In the genomic region with DNA sequence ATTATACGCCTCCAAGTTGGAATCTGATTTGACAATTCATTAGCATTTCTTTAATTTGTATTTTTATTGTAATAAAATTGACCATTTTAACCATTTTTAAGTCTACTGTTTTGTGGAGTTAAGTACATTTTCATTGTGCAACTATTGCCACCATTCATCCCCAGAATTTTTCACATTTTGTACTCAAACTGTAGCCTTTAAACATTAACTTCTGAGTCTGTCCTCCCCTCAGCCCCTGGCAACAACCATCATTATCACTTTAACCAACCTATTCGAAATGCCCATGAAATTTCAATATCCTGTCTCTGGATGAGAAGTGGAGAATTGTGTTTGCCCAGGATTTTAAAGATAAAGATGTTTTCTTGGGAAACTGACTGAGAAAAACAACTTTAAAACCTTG, we compare ENCODE assay signal across 25 cellular contexts. TPM values are rescaled to one million over a fixed set of nuclear protein-coding genes. Genes with fewer than 3 reads are reported as not detected.
DNase-seq lines count a peak whose midpoint lies in the region; ATAC-seq, FAIRE-seq and TF ChIP-seq lines count a peak whose summit lies in the region.
"Had no signal": no experiment of that assay in that cellular context is flagged by ENCODE, and none has a peak within 500 bp of the region (broad histone marks: within the 10 kb centered on the region; RNA-seq: fewer than 3 reads in every experiment).

No MANE protein-coding gene starts in this region.

- no peaks in the 10 kb centered on the region for H3K9me3 Mint-ChIP-seq in chondrocyte (ENCODE audit: low read depth)
- H3K9me3 Mint-ChIP-seq in stimulated activated effector memory CD8-positive, alpha-beta T cell treated with anti-CD3 and anti-CD28 coated beads, Interleukin-12 subunit alpha, Interleukin-12 subunit beta, amount 100 ng/mL, for 72 hours = no peaks in the 10 kb centered on the region
- H3K9me3 Mint-ChIP-seq: CD8-positive, alpha-beta memory T cell had no signal

- H3K36me3 ChIP-seq in A673 (ENCODE audit: insufficient read depth, low read length, poor library complexity, severe bottlenecking) (peaks cover 6% of the 10 kb centered on the region), HepG2 (replicated peaks in 1 of 2; ENCODE audit: control insufficient read depth in 1 of 2, insufficient read depth in 2 of 2, low read length in 2 of 2) (no peaks in the 10 kb centered on the region; a peak in 1 of 5 replicates), testis (ENCODE audit: low read depth, missing control alignments) (no peaks in the 10 kb centered on the region)

- H3K4me1 Mint-ChIP-seq in chondrocyte (ENCODE audit: low read depth) = peaks cover 39% of the 10 kb centered on the region
- peaks cover 14% of the 10 kb centered on the region for H3K4me1 Mint-ChIP-seq in stimulated activated effector memory CD8-positive, alpha-beta T cell treated with anti-CD3 and anti-CD28 coated beads, Interleukin-12 subunit alpha, Interleukin-12 subunit beta, amount 100 ng/mL, for 72 hours

- peaks cover 4% of the 10 kb centered on the region for H3K36me3 Mint-ChIP-seq in chondrocyte (ENCODE audit: low read depth)
- H3K36me3 Mint-ChIP-seq in stimulated activated effector memory CD8-positive, alpha-beta T cell treated with anti-CD3 and anti-CD28 coated beads, Interleukin-12 subunit alpha, Interleukin-12 subunit beta, amount 100 ng/mL, for 72 hours = peaks cover 9% of the 10 kb centered on the region

- H3K27ac ChIP-seq in A673 (ENCODE audit: low read depth, low read length, poor library complexity, severe bottlenecking) (peak overlapping the region; percentile 66), HepG2 (ENCODE audit: extremely low read length, insufficient read depth, low read length) (no peak overlapping the region), testis (no peak overlapping the region)
- H3K27ac ChIP-seq: 22Rv1; BLaER1 treated with 17β-estradiol and CSF1 and Interleukin-3, amounts not matched to agents 10 nM and 100 nM; GM23248 had no signal

- H3K9me3 ChIP-seq in A673 (ENCODE audit: low read depth, low read length, poor library complexity, severe bottlenecking) = no peaks in the 10 kb centered on the region
- no peaks in the 10 kb centered on the region for H3K9me3 ChIP-seq in HepG2 (ENCODE audit: low read length)
- H3K9me3 ChIP-seq in testis = no peaks in the 10 kb centered on the region
- H3K9me3 ChIP-seq: A549; BLaER1 treated with 17β-estradiol and CSF1 and Interleukin-3, amounts not matched to agents 10 nM and 100 nM had no signal

- in situ Hi-C loops in HepG2 (cut with HindIII; ENCODE audit: extremely low pct_ligation_motif_present, low pct_unique_long_range_greater_than_20kb) = no loop called here

- no peak overlapping the region for H2AFZ ChIP-seq in HepG2 (ENCODE audit: low read length)
- H2AFZ ChIP-seq: GM23248 had no signal

- H3K4me2 ChIP-seq in HepG2 (ENCODE audit: low read depth, low read length) = no peak overlapping the region
- H3K4me2 ChIP-seq: BLaER1 treated with 17β-estradiol and CSF1 and Interleukin-3, amounts not matched to agents 10 nM and 100 nM had no signal

- H4K20me1 ChIP-seq in HepG2 (ENCODE audit: insufficient read depth, low read length) = no peaks in the 10 kb centered on the region

- H3K27ac Mint-ChIP-seq in chondrocyte (ENCODE audit: unreplicated experiment) = peak overlapping the region; percentile 17
- peak overlapping the region; percentile 54 for H3K27ac Mint-ChIP-seq in stimulated activated effector memory CD8-positive, alpha-beta T cell treated with anti-CD3 and anti-CD28 coated beads, Interleukin-12 subunit alpha, Interleukin-12 subunit beta, amount 100 ng/mL, for 72 hours
- H3K27ac Mint-ChIP-seq: B cell; CD8-positive, alpha-beta memory T cell; IgD-negative memory B cell had no signal

- CTCF ChIA-PET in A673 (lab: Charles Lee) (no interaction called here), HepG2 (lab: Yijun Ruan, JAX; ENCODE audit: low intra/inter-chr PET ratio, low total read pairs) (no interaction called here)

- H3K4me1 ChIP-seq in A673 (ENCODE audit: insufficient read depth, low read length, poor library complexity, severe bottlenecking) (peaks cover 99% of the 10 kb centered on the region), HepG2 (ENCODE audit: insufficient read depth, low read length) (peaks cover 78% of the 10 kb centered on the region), testis (no peaks in the 10 kb centered on the region)

- TF ChIP-seq CTCF in A673 (conservative IDR thresholded peaks at IDR 0.05; ENCODE audit: low read depth, low read length) (no peak), chondrocyte (IDR thresholded peaks at IDR 0.05) (no peak), HepG2 (CRISPR knock-in tag; IDR thresholded peaks at IDR 0.05) (no peak), testis (IDR thresholded peaks at IDR 0.05) (no peak)

- FAIRE-seq in HepG2 (lab: Jason Lieb, UNC) = no peak
- FAIRE-seq: A549, GM12891, GM19239, HTR-8/SVneo had no signal

- ATAC-seq in HepG2 (no peak), HG02678 (IDR thresholded peaks at IDR 0.05; ENCODE audit: unreplicated experiment) (no peak)
- no peak for ATAC-seq in stimulated activated effector memory CD8-positive, alpha-beta T cell treated with anti-CD3 and anti-CD28 coated beads, Interleukin-12 subunit alpha, Interleukin-12 subunit beta, amount 100 ng/mL, for 72 hours
- ATAC-seq: A549 had no signal

- TF ChIP-seq POLR2A in HepG2 (IDR thresholded peaks at IDR 0.05; ENCODE audit: insufficient read depth in 1 of 2, low read depth in 2 of 2, low read length in 2 of 2) = no peak
- TF ChIP-seq POLR2A in testis (IDR thresholded peaks at IDR 0.05) = no peak

- WGBS in HepG2 (ENCODE audit: low lambda C conversion rate) = 86% methylated on average over 2 of the region's 2 CpGs
- 81 to 82% methylated on average over 2 of the region's 2 CpGs for WGBS in testis, 2 donors

- POLR2A ChIA-PET in A673 (lab: Charles Lee; ENCODE audit: low non-redundant PET) (no interaction called here), HepG2 (lab: Yijun Ruan, JAX) (no interaction called here)

- H3K27me3 Mint-ChIP-seq in chondrocyte (ENCODE audit: low read depth) = no peaks in the 10 kb centered on the region
- H3K27me3 Mint-ChIP-seq: B cell; CD8-positive, alpha-beta memory T cell; IgD-negative memory B cell had no signal

- no TSS peak for BruUV-seq in A673 (replicated peaks; lab: Mats Ljungman, UMichigan)
- no TSS peak for BruUV-seq in HepG2 (replicated peaks; lab: Mats Ljungman, UMichigan)

- TF ChIP-seq RAD21 in HepG2 (CRISPR knock-in tag; IDR thresholded peaks at IDR 0.05) = no peak

- no peak overlapping the region for H3K4me3 Mint-ChIP-seq in chondrocyte (ENCODE audit: unreplicated experiment)
- no peak overlapping the region for H3K4me3 Mint-ChIP-seq in stimulated activated effector memory CD8-positive, alpha-beta T cell treated with anti-CD3 and anti-CD28 coated beads, Interleukin-12 subunit alpha, Interleukin-12 subunit beta, amount 100 ng/mL, for 72 hours
- H3K4me3 Mint-ChIP-seq: B cell; CD8-positive, alpha-beta memory T cell; IgD-negative memory B cell had no signal

- no peak overlapping the region for H3K4me3 ChIP-seq in A673 (ENCODE audit: low read depth, low read length, poor library complexity, severe bottlenecking)
- H3K4me3 ChIP-seq in HepG2 (replicated peaks in 1 of 3; ENCODE audit: insufficient read depth in 1 of 3, low read depth in 2 of 3, low read length in 3 of 3) = no peak overlapping the region
- no peak overlapping the region for H3K4me3 ChIP-seq in testis
- H3K4me3 ChIP-seq: A549; BLaER1 treated with 17β-estradiol and CSF1 and Interleukin-3, amounts not matched to agents 10 nM and 100 nM; GM23248 had no signal

- TF ChIP-seq EP300 in HepG2 (IDR thresholded peaks at IDR 0.05; ENCODE audit: low read depth in 2 of 2, low read length in 2 of 2) = no peak
- no peak for TF ChIP-seq EP300 in HepG2 (CRISPR knock-in tag; IDR thresholded peaks at IDR 0.05; ENCODE audit: borderline replicate concordance)

- H3K27me3 ChIP-seq in A673 (replicated peaks; ENCODE audit: insufficient read depth, low read depth, low read length, poor library complexity) (no peaks in the 10 kb centered on the region), HepG2 (ENCODE audit: control insufficient read depth in 1 of 2, insufficient read depth in 2 of 2, low read length in 2 of 2) (no peaks in the 10 kb centered on the region), testis (no peaks in the 10 kb centered on the region)
- H3K27me3 ChIP-seq: BLaER1 treated with 17β-estradiol and CSF1 and Interleukin-3, amounts not matched to agents 10 nM and 100 nM had no signal

- no peak overlapping the region for H3K9ac ChIP-seq in HepG2 (ENCODE audit: insufficient read depth, low read depth, low read length)
- H3K9ac ChIP-seq: BLaER1 treated with 17β-estradiol and CSF1 and Interleukin-3, amounts not matched to agents 10 nM and 100 nM; GM23248 had no signal

- intact Hi-C loops in A673 (cut with micrococcal nuclease; ENCODE audit: unreplicated experiment) = no loop called here
- intact Hi-C loops in HepG2 (cut with micrococcal nuclease; ENCODE audit: unreplicated experiment) = loop anchor here (10.0 kb wide), 1 partner anchor 207 kb away; no protein-coding TSS in a partner anchor
- intact Hi-C loops in testis (cut with DNase I; ENCODE audit: low total_unique reads) = no loop called here

- H3K79me2 ChIP-seq in HepG2 (ENCODE audit: insufficient read depth, low read length) = peaks cover 78% of the 10 kb centered on the region

- no peak for DNase-seq in A673 (ENCODE audit: low spot score)
- no peak for DNase-seq in chondrocyte (ENCODE audit: low spot score)
- DNase-seq in HepG2 (ENCODE audit: low spot score) = no peak
- DNase-seq in stimulated activated effector memory CD8-positive, alpha-beta T cell treated with anti-CD3 and anti-CD28 coated beads, Interleukin-12 subunit alpha, Interleukin-12 subunit beta, amount 100 ng/mL, for 72 hours (ENCODE audit: low spot score in 2 of 2) = no peak
- no peak for DNase-seq in NCI-H1694 (lab: John Stamatoyannopoulos, UW)
- no peak for DNase-seq in testis
- DNase-seq: CD8-positive, alpha-beta memory T cell; COR-L47; DMS 273 treated with DMSO at 0.1 percent for 48 hours; DMS53; DND-41; EL; GM23248; HCEC 1CT; KBM-7 had no signal

RNA-seq across cellular contexts. Expression of a gene that starts 27.7 kb away (rescaled TPM):
- total RNA-seq in A673 (2021) (207 and 233 TPM in 2 replicates), chondrocyte (30.4 to 41.6 TPM (median 37.1 TPM) in 3 replicates), HepG2 (2016; rRNA removed; fragmentation: Illumina TruSeq; extraction: Trizol) (11.6 and 18.3 TPM in 2 replicates), testis (1 to 10 TPM; 1.7 to 3.2 TPM)
- total RNA-seq in HepG2 (2016; cell fraction: cytosol; rRNA removed; fragmentation: Illumina TruSeq; extraction: Trizol; ENCODE audit: low read depth) = 2.1 and 3.3 TPM in 2 replicates
- 13.4 and 17.4 TPM in 2 replicates for total RNA-seq in HepG2 (2016; cell fraction: insoluble cytoplasmic fraction; rRNA removed; fragmentation: Illumina TruSeq; extraction: Trizol)
- 5.0 and 5.2 TPM in 2 replicates for total RNA-seq in HepG2 (2016; cell fraction: membrane; rRNA removed; fragmentation: Illumina TruSeq; extraction: Trizol)
- 36.6 and 41.3 TPM in 2 replicates for total RNA-seq in HepG2 (2016; cell fraction: nucleus; rRNA removed; fragmentation: Illumina TruSeq; extraction: Trizol)
- polyA plus RNA-seq in HepG2 (2011; rRNA removed) (54.9 and 57.9 TPM in 2 replicates), testis (ENCODE audit: insufficient read depth, low read depth, low replicate concordance) (2.1 TPM)
- 35.4 and 47.2 TPM in 2 replicates for polyA plus RNA-seq in HepG2 (2011; cell fraction: cytosol; rRNA removed)
- polyA plus RNA-seq in HepG2 (2011; cell fraction: nucleus; rRNA removed) = 37.9 and 42.4 TPM in 2 replicates
- 25.1 and 30.4 TPM in 2 replicates for polyA plus RNA-seq in HepG2 (2012)
- polyA plus RNA-seq in HepG2 (2016; cell fraction: cytosol; fragmentation: Illumina TruSeq; extraction: Trizol; ENCODE audit: low read depth) = 1.1 and 1.3 TPM in 2 replicates
- polyA plus RNA-seq in HepG2 (2016; cell fraction: insoluble cytoplasmic fraction; fragmentation: Illumina TruSeq; extraction: Trizol; ENCODE audit: low read depth) = 9.5 and 10.6 TPM in 2 replicates
- polyA plus RNA-seq in HepG2 (2016; cell fraction: membrane; fragmentation: Illumina TruSeq; extraction: Trizol; ENCODE audit: low read depth) = 1.9 and 2.1 TPM in 2 replicates
- 23.6 and 24.7 TPM in 2 replicates for polyA plus RNA-seq in HepG2 (2016; cell fraction: nucleus; fragmentation: Illumina TruSeq; extraction: Trizol; ENCODE audit: insufficient read depth, low read depth)
- 31.1 and 117 TPM in 2 replicates for polyA minus RNA-seq in HepG2 (2011; rRNA and poly(A)+ RNA removed; ENCODE audit: low replicate concordance)
- 59.6 and 82.5 TPM in 2 replicates for polyA minus RNA-seq in HepG2 (2011; cell fraction: cytosol; rRNA and poly(A)+ RNA removed)
- polyA minus RNA-seq in HepG2 (2011; cell fraction: nucleus; rRNA and poly(A)+ RNA removed) = 162 and 189 TPM in 2 replicates
- total RNA-seq: G401 had no signal
